Comparison of ENCODE assay signal across 1 cellular context in genomic region chr5:102296229-102296817, GRCh38.
TF ChIP-seq lines count a peak whose summit lies in the region.

TSS of gene SLCO4C1 (minus strand) at chr5:102296284. CDS start at chr5:102296262, 22 bp downstream.

TF ChIP-seq in HepG2, 621 proteins besides CTCF, POLR2A, EP300 and RAD21 (continued from another document and continues in another):
- TF ChIP-seq ELK4 (CRISPR knock-in tag; IDR thresholded peaks at IDR 0.05; ENCODE audit: borderline replicate concordance) = no peak
- 0 out of 2 replicates have a peak, but pooled peaks have one; percentile 31 for TF ChIP-seq ZNF629 (CRISPR knock-in tag; conservative IDR thresholded peaks at IDR 0.05)
- no peak for TF ChIP-seq JUN (CRISPR knock-in tag; IDR thresholded peaks at IDR 0.05)
- TF ChIP-seq SP5 (CRISPR knock-in tag; IDR thresholded peaks at IDR 0.05; ENCODE audit: borderline replicate concordance, low read depth) = peak; percentile 19; the same call in 1 of the 2 replicates
- no peak for TF ChIP-seq CHD4 (IDR thresholded peaks at IDR 0.05; ENCODE audit: borderline replicate concordance, low read length)
- peak; percentile 12; the same call in 1 of the 2 replicates for TF ChIP-seq TERF1 (CRISPR knock-in tag; IDR thresholded peaks at IDR 0.05)
- TF ChIP-seq ZSCAN9 (CRISPR knock-in tag; IDR thresholded peaks at IDR 0.05; ENCODE audit: borderline replicate concordance) = peak; percentile 44; the same call in 1 of the 2 replicates
- no peak for TF ChIP-seq GFI1 (CRISPR knock-in tag; IDR thresholded peaks at IDR 0.05; ENCODE audit: borderline replicate concordance)
- 0 out of 2 replicates have a peak, but pooled peaks have one; percentile 42 for TF ChIP-seq ZNF335 (CRISPR knock-in tag; IDR thresholded peaks at IDR 0.05)
- no peak for TF ChIP-seq THAP9 (CRISPR knock-in tag; IDR thresholded peaks at IDR 0.05; ENCODE audit: borderline replicate concordance)
- peak; percentile 98 for TF ChIP-seq POGZ (CRISPR knock-in tag; IDR thresholded peaks at IDR 0.05)
- peak; percentile 42; the same call in 1 of the 2 replicates for TF ChIP-seq CBX5 (CRISPR knock-in tag; IDR thresholded peaks at IDR 0.05; ENCODE audit: borderline replicate concordance)
- peak; percentile 89 for TF ChIP-seq ZNF784 (CRISPR knock-in tag; IDR thresholded peaks at IDR 0.05; ENCODE audit: borderline replicate concordance)
- TF ChIP-seq ZNF580 (CRISPR knock-in tag; IDR thresholded peaks at IDR 0.05; ENCODE audit: borderline replicate concordance, low read depth) = peak; percentile 87; the same call in 1 of the 2 replicates
- peak; percentile 89 for TF ChIP-seq ZNF547 (CRISPR knock-in tag; IDR thresholded peaks at IDR 0.05)
- TF ChIP-seq CBX2 (IDR thresholded peaks at IDR 0.05; ENCODE audit: low read depth, low read length) = no peak
- no peak for TF ChIP-seq CBX2 (CRISPR knock-in tag; IDR thresholded peaks at IDR 0.05; ENCODE audit: low read depth)
- peak; percentile 65 for TF ChIP-seq ISL2 (CRISPR knock-in tag; IDR thresholded peaks at IDR 0.05)
- no peak for TF ChIP-seq ZNF652 (CRISPR knock-in tag; IDR thresholded peaks at IDR 0.05; ENCODE audit: borderline replicate concordance, low read depth)
- TF ChIP-seq SKI (IDR thresholded peaks at IDR 0.05; ENCODE audit: partially characterized antibody) = peak; percentile 69
- TF ChIP-seq ZSCAN31 (CRISPR knock-in tag; IDR thresholded peaks at IDR 0.05; ENCODE audit: low read depth) = peak; percentile 92; the same call in 1 of the 2 replicates
- no peak for TF ChIP-seq RNF219 (CRISPR knock-in tag; IDR thresholded peaks at IDR 0.05)
- no peak for TF ChIP-seq SNRNP70 (IDR thresholded peaks at IDR 0.05; ENCODE audit: low read depth, low read length)
- peak; percentile 84; the same call in 1 of the 2 replicates for TF ChIP-seq ZNF274 (CRISPR knock-in tag; IDR thresholded peaks at IDR 0.05)
- TF ChIP-seq MXD1 (CRISPR knock-in tag; IDR thresholded peaks at IDR 0.05) = peak; percentile 59; the same call in 1 of the 2 replicates
- peak; percentile 78 for TF ChIP-seq ETV5 (CRISPR knock-in tag; IDR thresholded peaks at IDR 0.05; ENCODE audit: borderline replicate concordance)
- TF ChIP-seq GATA4 (IDR thresholded peaks at IDR 0.05; ENCODE audit: borderline replicate concordance, low read depth) = no peak
- peak; percentile 54; the same call in 1 of the 2 replicates for TF ChIP-seq MIXL1 (CRISPR knock-in tag; IDR thresholded peaks at IDR 0.05)
- TF ChIP-seq ZNF124 (CRISPR knock-in tag; IDR thresholded peaks at IDR 0.05) = peak; percentile 63; the same call in 1 of the 2 replicates
- no peak for TF ChIP-seq AKNA (CRISPR knock-in tag; IDR thresholded peaks at IDR 0.05; ENCODE audit: borderline replicate concordance)
- peak; percentile 59; the same call in 1 of the 2 replicates for TF ChIP-seq CENPBD1 (CRISPR knock-in tag; IDR thresholded peaks at IDR 0.05; ENCODE audit: borderline replicate concordance, low read depth)
- TF ChIP-seq HNRNPUL1 (IDR thresholded peaks at IDR 0.05; ENCODE audit: low read depth, low read length) = 0 out of 2 replicates have a peak, but pooled peaks have one; percentile 46
- 0 out of 2 replicates have a peak, but pooled peaks have one; percentile 22 for TF ChIP-seq ZNF609 (CRISPR knock-in tag; IDR thresholded peaks at IDR 0.05; ENCODE audit: borderline replicate concordance)
- TF ChIP-seq BRD4 (CRISPR knock-in tag; IDR thresholded peaks at IDR 0.05) = no peak
- TF ChIP-seq ATM (IDR thresholded peaks at IDR 0.05; ENCODE audit: borderline replicate concordance) = no peak
- no peak for TF ChIP-seq TRIM24 (CRISPR knock-in tag; IDR thresholded peaks at IDR 0.05)
- peak; percentile 42; the same call in 1 of the 2 replicates for TF ChIP-seq ELF3 (CRISPR knock-in tag; IDR thresholded peaks at IDR 0.05)
- TF ChIP-seq AHR (CRISPR knock-in tag; IDR thresholded peaks at IDR 0.05) = no peak
- TF ChIP-seq FOXO1 (CRISPR knock-in tag; IDR thresholded peaks at IDR 0.05) = peak; percentile 74
- TF ChIP-seq ZNF253 (CRISPR knock-in tag; IDR thresholded peaks at IDR 0.05; ENCODE audit: borderline replicate concordance) = 0 out of 2 replicates have a peak, but pooled peaks have one; percentile 27
- peak; percentile 99 for TF ChIP-seq HNRNPLL (IDR thresholded peaks at IDR 0.05; ENCODE audit: low read depth, low read length, poor library complexity, severe bottlenecking)
- no peak; the same call in 1 of the 2 replicates for TF ChIP-seq ZNF317 (CRISPR knock-in tag; IDR thresholded peaks at IDR 0.05)
- TF ChIP-seq NFKBIZ (CRISPR knock-in tag; IDR thresholded peaks at IDR 0.05) = no peak
